In the genomic region with DNA sequence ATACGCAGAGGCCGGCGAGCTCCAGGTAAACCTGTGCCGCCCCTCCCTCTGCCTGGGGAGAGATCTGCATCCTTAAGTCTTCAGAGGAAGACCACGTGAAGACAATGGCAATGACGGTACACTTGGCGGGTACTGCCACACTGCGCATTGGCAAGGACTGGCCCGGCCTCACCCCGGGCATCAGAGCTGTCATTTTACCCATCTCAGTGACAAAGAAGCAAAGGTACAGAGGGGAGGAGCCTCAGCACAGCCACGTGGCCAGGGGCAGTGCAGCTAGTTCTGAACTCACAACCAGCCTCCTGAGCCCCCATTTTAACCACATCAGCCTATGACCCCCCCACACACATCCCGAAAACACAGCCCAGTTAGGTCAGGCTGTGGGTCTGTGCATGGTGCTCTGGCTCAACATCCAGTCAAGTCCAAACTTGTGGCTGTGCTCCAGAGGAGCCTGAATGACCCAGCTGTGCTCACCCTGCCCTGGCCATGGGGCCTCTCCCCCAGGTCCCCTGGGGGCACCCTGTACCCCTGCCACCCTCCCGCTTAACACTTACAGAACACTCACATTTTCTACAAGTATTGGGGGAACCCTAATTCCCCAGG, we compare ENCODE assay signal across 1 cellular context.
TF ChIP-seq lines count a peak whose summit lies in the region.

No MANE protein-coding gene starts in this region.

TF ChIP-seq in IMR-90, 13 proteins besides CTCF, POLR2A, EP300 and RAD21:
- TF ChIP-seq CHD1 (IDR thresholded peaks at IDR 0.05; ENCODE audit: low read depth, low read length) (no peak), RFX5 (IDR thresholded peaks at IDR 0.05; ENCODE audit: low read depth, low read length) (no peak), CEBPB (IDR thresholded peaks at IDR 0.05; ENCODE audit: low read depth, low read length) (no peak), SMC3 (IDR thresholded peaks at IDR 0.05; ENCODE audit: low read depth, low read length) (no peak), RCOR1 (IDR thresholded peaks at IDR 0.05; ENCODE audit: insufficient replicate concordance, low read length) (no peak), MXI1 (IDR thresholded peaks at IDR 0.05; ENCODE audit: borderline replicate concordance, low read depth, low read length) (no peak)
